ENCODE assay signal across 11 cellular contexts in the genomic region with DNA sequence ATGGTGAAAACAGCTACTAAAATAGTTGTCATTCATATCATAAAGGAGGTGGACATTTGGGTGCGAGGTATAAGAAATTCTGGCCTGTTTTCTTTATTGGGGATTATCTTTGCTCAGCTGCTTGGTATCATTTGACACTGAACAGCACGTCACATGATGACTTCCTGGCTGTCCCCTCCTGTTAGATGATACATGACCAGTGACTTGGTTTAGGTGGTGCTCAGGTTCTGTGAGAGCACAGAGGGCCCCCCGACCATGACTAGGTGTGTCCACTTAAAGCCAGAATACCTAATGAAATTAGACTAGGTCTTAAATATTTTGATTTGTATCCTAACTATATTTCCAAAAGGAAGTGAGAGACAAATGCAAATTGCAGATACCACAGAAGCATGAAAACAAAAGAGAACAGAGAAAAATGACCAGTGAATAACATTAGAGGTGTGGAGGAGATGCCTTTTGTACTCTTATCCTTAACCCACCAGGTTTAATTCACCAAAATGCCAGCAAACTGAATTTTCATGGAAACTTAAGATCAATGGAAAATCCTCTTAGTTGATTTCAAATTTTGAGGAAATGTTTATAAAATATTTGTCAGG. TPM values are rescaled to one million over a fixed set of nuclear protein-coding genes. Genes with fewer than 3 reads are reported as not detected.
DNase-seq lines count a peak whose midpoint lies in the region; ATAC-seq and TF ChIP-seq lines count a peak whose summit lies in the region.
"Had no signal": no experiment of that assay in that cellular context is flagged by ENCODE, and none has a peak within 500 bp of the region (broad histone marks: within the 10 kb centered on the region; RNA-seq: fewer than 3 reads in every experiment).

No MANE protein-coding gene starts in this region.

- H3K9me3 Mint-ChIP-seq in activated CD4-positive, alpha-beta memory T cell treated with anti-CD3 and anti-CD28 coated beads, Interleukin-2, amount 10 ng/mL, durations not matched to agents 7 days and 5 days: no peaks in the 10 kb centered on the region

- DNase-seq in esophagus muscularis mucosa (ENCODE audit: extremely low spot score): peak; percentile 64
- DNase-seq in SIG-M5 treated with dmso at 0.1 percent for 504 hours (lab: John Stamatoyannopoulos, UW; ENCODE audit: unreplicated experiment): no peak
- no peak for DNase-seq in stimulated activated naive CD4-positive, alpha-beta T cell (lab: John Stamatoyannopoulos, UW)
- DNase-seq in activated CD4-positive, alpha-beta memory T cell treated with anti-CD3 and anti-CD28 coated beads, Interleukin-2, amount 10 ng/mL, durations not matched to agents 7 days and 5 days: no peak
- DNase-seq: activated T-cell treated with anti-CD3 and anti-CD28 coated beads, Interleukin-2, amount 50 U/mL, for 1 hour; heart right ventricle; stimulated activated naive CD8-positive, alpha-beta T cell treated with anti-CD3 and anti-CD28 coated beads, Interleukin-15, Interleukin-2, amounts not matched to agents 100 U/mL and 50 U/mL, for 24 hours had no signal

- TF ChIP-seq CTCF in esophagus muscularis mucosa (IDR thresholded peaks at IDR 0.05): no peak

- TF ChIP-seq EP300 in esophagus muscularis mucosa (IDR thresholded peaks at IDR 0.05): no peak

- no peaks in the 10 kb centered on the region for H3K27me3 Mint-ChIP-seq in activated CD4-positive, alpha-beta memory T cell treated with anti-CD3 and anti-CD28 coated beads, Interleukin-2, amount 10 ng/mL, durations not matched to agents 7 days and 5 days

- H3K9me3 ChIP-seq in esophagus muscularis mucosa: no peaks in the 10 kb centered on the region
- H3K9me3 ChIP-seq: heart right ventricle had no signal

- CTCF ChIA-PET in activated CD4-positive, alpha-beta memory T cell treated with anti-CD3 and anti-CD28 coated beads, Interleukin-2, amount 10 ng/mL, durations not matched to agents 7 days and 5 days (lab: Charles Lee): interaction anchor here (1.0 kb wide), 1 partner anchor 9 kb away, joined by 4 read pairs; no protein-coding TSS in a partner anchor

- 85% methylated on average over 3 of the region's 3 CpGs for WGBS in esophagus muscularis mucosa

- no peak for TF ChIP-seq POLR2A in esophagus muscularis mucosa (IDR thresholded peaks at IDR 0.05; ENCODE audit: low read depth)

- intact Hi-C loops in esophagus muscularis mucosa (cut with DNase I): no loop called here

- ATAC-seq in GM18520 (IDR thresholded peaks at IDR 0.05; ENCODE audit: unreplicated experiment): peak; percentile 43
- peak; percentile 78 for ATAC-seq in GM21528 (IDR thresholded peaks at IDR 0.05; ENCODE audit: low FRiP score, unreplicated experiment)
- peak; percentile 53 for ATAC-seq in HG03175 (IDR thresholded peaks at IDR 0.05; ENCODE audit: unreplicated experiment)
- ATAC-seq: stimulated activated naive CD8-positive, alpha-beta T cell treated with anti-CD3 and anti-CD28 coated beads, Interleukin-15, Interleukin-2, amounts not matched to agents 100 U/mL and 50 U/mL, for 24 hours had no signal

- H3K4me3 ChIP-seq in esophagus muscularis mucosa: no peak overlapping the region
- H3K4me3 ChIP-seq: heart right ventricle had no signal

- H3K4me3 Mint-ChIP-seq in activated CD4-positive, alpha-beta memory T cell treated with anti-CD3 and anti-CD28 coated beads, Interleukin-2, amount 10 ng/mL, durations not matched to agents 7 days and 5 days: no peak overlapping the region

- H3K27ac Mint-ChIP-seq in activated CD4-positive, alpha-beta memory T cell treated with anti-CD3 and anti-CD28 coated beads, Interleukin-2, amount 10 ng/mL, durations not matched to agents 7 days and 5 days: no peak overlapping the region

- peaks cover 0 to 50% (median 12%) of the 10 kb centered on the region in 4 donors for H3K36me3 ChIP-seq in esophagus muscularis mucosa

- no peaks in the 10 kb centered on the region for H3K4me1 Mint-ChIP-seq in activated CD4-positive, alpha-beta memory T cell treated with anti-CD3 and anti-CD28 coated beads, Interleukin-2, amount 10 ng/mL, durations not matched to agents 7 days and 5 days

- no peaks in the 10 kb centered on the region for H3K27me3 ChIP-seq in esophagus muscularis mucosa
- H3K27me3 ChIP-seq: heart right ventricle had no signal

- peaks cover 12% of the 10 kb centered on the region for H3K36me3 Mint-ChIP-seq in activated CD4-positive, alpha-beta memory T cell treated with anti-CD3 and anti-CD28 coated beads, Interleukin-2, amount 10 ng/mL, durations not matched to agents 7 days and 5 days (ENCODE audit: low read depth)

- no peak overlapping the region for H3K27ac ChIP-seq in esophagus muscularis mucosa (replicated peaks in 1 of 4)
- H3K27ac ChIP-seq: heart right ventricle had no signal

- H3K4me1 ChIP-seq in esophagus muscularis mucosa: no peaks in the 10 kb centered on the region

- POLR2A ChIA-PET in activated CD4-positive, alpha-beta memory T cell treated with anti-CD3 and anti-CD28 coated beads, Interleukin-2, amount 10 ng/mL, durations not matched to agents 7 days and 5 days (lab: Charles Lee): no interaction called here

RNA-seq across cellular contexts. Expression of gene GJD4, which starts 50.6 kb away (rescaled TPM):
- total RNA-seq in esophagus muscularis mucosa: not detected
- not detected for total RNA-seq in activated CD4-positive, alpha-beta memory T cell treated with anti-CD3 and anti-CD28 coated beads, Interleukin-2, amount 10 ng/mL, durations not matched to agents 7 days and 5 days
- total RNA-seq: heart right ventricle, liver had no signal
